ENCODE assay signal across 8 cellular contexts in genomic region chr12:116455540-116456306, GRCh38.
DNase-seq lines count a peak whose midpoint lies in the region; ATAC-seq and TF ChIP-seq lines count a peak whose summit lies in the region.

No MANE protein-coding gene starts in this region.

- H3K4me3 ChIP-seq in HAP-1 (no peak overlapping the region), heart right ventricle (peak overlapping the region in 5 of 10 donors; percentile 0 to 18 (median 11))

- ATAC-seq in heart right ventricle (peak; percentile 88 to 95 (median 93)), sciatic nerve (peak; percentile 92), HG02678 (IDR thresholded peaks at IDR 0.05; ENCODE audit: unreplicated experiment) (no peak)

- intact Hi-C loops in heart right ventricle (cut with DNase I) (loop anchor here in 5 of 10 donors (2.0 to 10.0 kb wide), 4 partner anchors 139 to 239 kb away; no protein-coding TSS in a partner anchor), sciatic nerve (cut with DNase I) (no loop called here)

- H3K36me3 ChIP-seq in HAP-1 (replicated peaks) = no peaks in the 10 kb centered on the region
- H3K36me3 ChIP-seq in heart right ventricle = no peaks in the 10 kb centered on the region

- DNase-seq in HAP-1 (ENCODE audit: low spot score in 2 of 2) = peak; percentile 84 to 88
- peak; percentile 78 for DNase-seq in T1000 (lab: John Stamatoyannopoulos, UW)
- DNase-seq in heart right ventricle = peak; percentile 49 to 89
- peak; percentile 82 for DNase-seq in sciatic nerve (ENCODE audit: low spot score)
- DNase-seq in NCI-H1930 (lab: John Stamatoyannopoulos, UW) = no peak
- DNase-seq in NCI-H1105 (lab: John Stamatoyannopoulos, UW) = no peak
- DNase-seq in SKM-1 treated with dmso at 0.1 percent for 144 hours (lab: John Stamatoyannopoulos, UW; ENCODE audit: unreplicated experiment) = no peak

- WGBS in heart right ventricle, 2 donors = 24 to 41% methylated on average over 15 of the region's 15 CpGs

- no peak for TF ChIP-seq CTCF in heart right ventricle (IDR thresholded peaks at IDR 0.05)

- H3K27me3 ChIP-seq in HAP-1 (ENCODE audit: low read depth) = no peaks in the 10 kb centered on the region
- H3K27me3 ChIP-seq in heart right ventricle = peaks cover 0 to 3% (median 0%) of the 10 kb centered on the region in 7 donors

- H3K27ac ChIP-seq in heart right ventricle = peak overlapping the region; percentile 51 to 89 (median 82)

- in situ Hi-C loops in HAP-1 (cut with MboI; ENCODE audit: low sequenced_read_pairs) = no loop called here

- peaks cover 12% of the 10 kb centered on the region for H3K4me1 ChIP-seq in HAP-1
- H3K4me1 ChIP-seq in heart right ventricle = peaks cover 11 to 24% (median 23%) of the 10 kb centered on the region in 9 donors

- H3K9me3 ChIP-seq in HAP-1 = no peaks in the 10 kb centered on the region
- H3K9me3 ChIP-seq in heart right ventricle = no peaks in the 10 kb centered on the region

Comparison
In these comparisons a context has a peak if more than half of its experiments do, and no peak if none do; other contexts are left out.
1. DNase-seq: peak in HAP-1 (2 of 2), T1000 (single experiment), heart right ventricle (2 of 2) and sciatic nerve (single experiment); none in NCI-H1930 (0 of 2), NCI-H1105 (single experiment) and SKM-1 treated with dmso at 0.1 percent for 144 hours (single experiment).